Comparison of ENCODE assay signal across 31 cellular contexts in genomic region chr6:13030421-13030820, GRCh38.
"Had no signal": no experiment of that assay in that cellular context is flagged by ENCODE, and none has a peak within 500 bp of the region (broad histone marks: within the 10 kb centered on the region; RNA-seq: fewer than 3 reads in every experiment).

No MANE protein-coding gene starts in this region.

- H3K4me3 Mint-ChIP-seq: activated CD4-positive, alpha-beta memory T cell treated with anti-CD3 and anti-CD28 coated beads, Interleukin-2, amount 10 ng/mL, durations not matched to agents 7 days and 5 days; activated CD4-positive, alpha-beta T cell treated with anti-CD3 and anti-CD28 coated beads for 36 hours; activated CD4-positive, alpha-beta T cell treated with anti-CD3 and anti-CD28 coated beads, Interleukin-2, amount 10 ng/mL, durations not matched to agents 7 days and 5 days; activated naive CD8-positive, alpha-beta T cell; activated T-cell treated with anti-CD3 and anti-CD28 coated beads, Interleukin-2, amount 50 U/mL, for 4 hours; activated T-helper 17 cell treated with anti-CD3 and anti-CD28 coated beads, Interleukin-2, amount 50 U/mL, for 72 hours had no signal

- H3K27ac Mint-ChIP-seq: activated CD4-positive, alpha-beta memory T cell treated with anti-CD3 and anti-CD28 coated beads, Interleukin-2, amount 10 ng/mL, durations not matched to agents 7 days and 5 days; activated CD4-positive, alpha-beta T cell treated with anti-CD3 and anti-CD28 coated beads for 36 hours; activated CD4-positive, alpha-beta T cell treated with anti-CD3 and anti-CD28 coated beads, Interleukin-2, amount 10 ng/mL, durations not matched to agents 7 days and 5 days; activated naive CD8-positive, alpha-beta T cell; activated T-helper 17 cell treated with anti-CD3 and anti-CD28 coated beads, Interleukin-2, amount 50 U/mL, for 72 hours had no signal

- H3K4me1 ChIP-seq: breast epithelium, colonic mucosa, esophagus squamous epithelium, foreskin keratinocyte, gastrocnemius medialis had no signal

- H3K4me3 ChIP-seq: body of pancreas, breast epithelium, cardiac muscle cell, colonic mucosa, esophagus squamous epithelium, gastrocnemius medialis, heart left ventricle had no signal

- H3K9me3 Mint-ChIP-seq: activated CD4-positive, alpha-beta memory T cell treated with anti-CD3 and anti-CD28 coated beads, Interleukin-2, amount 10 ng/mL, durations not matched to agents 7 days and 5 days; activated CD4-positive, alpha-beta T cell treated with anti-CD3 and anti-CD28 coated beads, Interleukin-2, amount 10 ng/mL, durations not matched to agents 7 days and 5 days; activated T-cell treated with anti-CD3 and anti-CD28 coated beads, Interleukin-2, amount 50 U/mL, for 4 hours; activated T-helper 17 cell treated with anti-CD3 and anti-CD28 coated beads, Interleukin-2, amount 50 U/mL, for 72 hours had no signal

- H3K36me3 Mint-ChIP-seq: activated naive CD8-positive, alpha-beta T cell had no signal

- H3K27me3 ChIP-seq: body of pancreas, breast epithelium, colonic mucosa, esophagus squamous epithelium, foreskin keratinocyte, gastrocnemius medialis, heart left ventricle had no signal

- DNase-seq: activated CD4-positive, alpha-beta memory T cell treated with anti-CD3 and anti-CD28 coated beads, Interleukin-2, amount 10 ng/mL, durations not matched to agents 7 days and 5 days; activated CD4-positive, alpha-beta T cell treated with anti-CD3 and anti-CD28 coated beads for 36 hours; activated CD4-positive, alpha-beta T cell treated with anti-CD3 and anti-CD28 coated beads, Interleukin-2, amount 10 ng/mL, durations not matched to agents 7 days and 5 days; activated CD4-positive, alpha-beta T cell treated with anti-CD3 and anti-CD28 coated beads, Interleukin-2, amount 50 U/mL, for 4 hours; activated CD4-positive, CD25-positive, alpha-beta regulatory T cell; activated CD4-positive, CD25-positive, alpha-beta regulatory T cell treated with anti-CD3 and anti-CD28 coated beads, Interleukin-2, amount 50 U/mL, for 72 hours; activated effector memory CD4-positive, alpha-beta T cell treated with Interleukin-2 at 50 U/mL for 16 hours; activated gamma-delta T cell treated with Interleukin-2 at 50 U/mL for 16 hours; activated naive CD4-positive, alpha-beta T cell treated with anti-CD3 and anti-CD28 coated beads, Interleukin-2, amount 50 U/mL, for 16 hours; activated naive CD4-positive, alpha-beta T cell treated with Interleukin-2 at 50 U/mL for 16 hours; activated T-cell treated with anti-CD3 and anti-CD28 coated beads, Interleukin-2, amount 50 U/mL, for 4 hours; amniotic stem cell; anterior cingulate cortex; body of pancreas; central memory CD4-positive, alpha-beta T cell; cerebellar nuclear complex; colonic mucosa; effector CD8-positive, alpha-beta T cell; esophagus squamous epithelium; foreskin keratinocyte; gastrocnemius medialis; glutamatergic neuron; heart left ventricle; T-helper 2 cell had no signal

- ATAC-seq: activated CD4-positive, alpha-beta T cell treated with anti-CD3 and anti-CD28 coated beads for 36 hours; activated T-cell treated with anti-CD3 and anti-CD28 coated beads, Interleukin-2, amount 50 U/mL, for 4 hours; activated T-helper 17 cell treated with anti-CD3 and anti-CD28 coated beads, Interleukin-2, amount 50 U/mL, for 72 hours; body of pancreas; foreskin keratinocyte; gastrocnemius medialis; heart left ventricle had no signal

- H3K36me3 ChIP-seq: breast epithelium, cardiac muscle cell, colonic mucosa, esophagus squamous epithelium, gastrocnemius medialis, heart left ventricle had no signal

- H3K9me3 ChIP-seq: body of pancreas, breast epithelium, colonic mucosa, esophagus squamous epithelium, gastrocnemius medialis, heart left ventricle had no signal

- H3K27ac ChIP-seq: body of pancreas, breast epithelium, cardiac muscle cell, colonic mucosa, epithelial cell of prostate, esophagus squamous epithelium, foreskin keratinocyte, gastrocnemius medialis, heart left ventricle had no signal

- H3K4me1 Mint-ChIP-seq: activated CD4-positive, alpha-beta memory T cell treated with anti-CD3 and anti-CD28 coated beads, Interleukin-2, amount 10 ng/mL, durations not matched to agents 7 days and 5 days; activated CD4-positive, alpha-beta T cell treated with anti-CD3 and anti-CD28 coated beads for 36 hours; activated CD4-positive, alpha-beta T cell treated with anti-CD3 and anti-CD28 coated beads, Interleukin-2, amount 10 ng/mL, durations not matched to agents 7 days and 5 days; activated T-helper 17 cell treated with anti-CD3 and anti-CD28 coated beads, Interleukin-2, amount 50 U/mL, for 72 hours had no signal

- FAIRE-seq: endometrium, endothelial cell of umbilical vein had no signal
